8 cellular contexts compared by ENCODE assay signal in the genomic region with DNA sequence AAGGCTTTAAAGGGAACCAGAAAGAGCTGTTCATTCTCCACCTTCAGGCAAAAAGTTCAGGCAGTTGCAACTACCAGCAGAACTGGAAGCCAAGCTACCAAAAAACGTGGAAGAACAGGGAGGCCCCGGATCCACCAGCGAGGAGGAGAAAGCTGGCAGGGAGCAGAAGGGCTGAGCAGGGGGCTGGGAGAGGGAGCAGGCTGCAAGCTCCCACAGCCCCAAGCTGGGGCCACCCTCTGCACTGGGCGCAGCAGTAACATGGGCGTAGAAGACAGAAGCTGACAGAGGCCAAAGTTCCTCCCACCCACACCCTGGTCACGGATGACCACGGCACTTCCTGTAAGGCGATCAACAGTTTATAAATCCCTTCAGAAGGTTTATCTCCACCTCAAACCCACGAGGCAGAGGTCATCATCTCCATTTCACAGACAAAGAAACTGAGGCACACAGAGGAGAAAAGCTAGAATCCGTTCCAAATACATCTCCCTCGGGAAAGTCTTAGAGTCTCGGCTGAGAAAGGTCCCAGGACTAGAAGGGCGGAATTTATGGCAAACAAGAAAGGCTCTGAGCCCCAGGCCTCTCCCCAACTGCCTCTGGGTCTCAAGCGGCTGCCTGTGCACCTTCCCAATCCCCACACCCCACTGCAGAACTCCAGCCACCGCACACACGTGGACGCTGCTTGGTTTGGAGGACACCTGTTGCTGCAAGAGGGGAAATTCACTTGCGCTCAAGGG. TPM values are rescaled to one million over a fixed set of nuclear protein-coding genes. Genes with fewer than 3 reads are reported as not detected.
A peak's percentile ranks its signal among the peaks of the same experiment; 100 is the strongest.
DNase-seq lines count a peak whose midpoint lies in the region; ATAC-seq and TF ChIP-seq lines count a peak whose summit lies in the region.

No MANE protein-coding gene starts in this region.

- peak overlapping the region; percentile 76 for H3K27ac ChIP-seq in VCaP
- H3K27ac ChIP-seq in iPS DF 6.9 (ENCODE audit: low read length) = no peak overlapping the region
- H3K27ac ChIP-seq in spleen = peak overlapping the region in 6 of 8 donors; percentile 16 to 78 (median 50)

- TF ChIP-seq CTCF in VCaP (conservative IDR thresholded peaks at IDR 0.05) (0 out of 2 replicates have a peak, but pooled peaks have one; percentile 9), spleen (IDR thresholded peaks at IDR 0.05 in 8 of 11, conservative IDR thresholded peaks at IDR 0.05 in 3 of 11) (no peak)

- intact Hi-C loops in spleen (cut with DNase I; ENCODE audit: low total_unique reads) = no loop called here

- peaks cover 3% of the 10 kb centered on the region for H3K4me1 ChIP-seq in iPS DF 6.9 (ENCODE audit: control insufficient read depth, insufficient read depth, low read length)
- peaks cover 31 to 85% (median 64%) of the 10 kb centered on the region in 6 donors for H3K4me1 ChIP-seq in spleen

- ATAC-seq in HG03565 (IDR thresholded peaks at IDR 0.05; ENCODE audit: unreplicated experiment) = no peak

- no CpG with 5 or more reads among the region's 18 CpGs for WGBS in iPS DF 6.9 (ENCODE audit: insufficient coverage, insufficient read length)
- 38 to 58% (median 51%) methylated on average over 14 to 18 of the region's 18 CpGs for WGBS in spleen, 5 donors

- H3K36me3 ChIP-seq in iPS DF 6.9 (ENCODE audit: control insufficient read depth, insufficient read depth, low read length) (no peaks in the 10 kb centered on the region), spleen (no peaks in the 10 kb centered on the region)

- DNase-seq in SIG-M5 treated with dmso at 0.1 percent for 504 hours (lab: John Stamatoyannopoulos, UW; ENCODE audit: unreplicated experiment) (peak; percentile 8), SIG-M5 (lab: John Stamatoyannopoulos, UW) (no peak), iPS DF 6.9 (ENCODE audit: low read depth, low spot score) (no peak), spleen (no peak), NAMALWA (ENCODE audit: low spot score) (no peak), cortex of kidney (lab: John Stamatoyannopoulos, UW) (no peak)

- no peaks in the 10 kb centered on the region for H3K9me3 ChIP-seq in iPS DF 6.9 (ENCODE audit: control insufficient read depth, insufficient read depth, low read length)
- H3K9me3 ChIP-seq in spleen = no peaks in the 10 kb centered on the region

- H3K4me3 ChIP-seq in iPS DF 6.9 (ENCODE audit: low read length) (peak overlapping the region; percentile 34; the same call in 1 of the 2 replicates), spleen (peak overlapping the region in 7 of 8 donors; percentile 22 to 99 (median 73))

- no peak for TF ChIP-seq POLR2A in spleen (IDR thresholded peaks at IDR 0.05)

- peaks cover 10% of the 10 kb centered on the region for H3K27me3 ChIP-seq in iPS DF 6.9 (ENCODE audit: control insufficient read depth, insufficient read depth, low read length)
- peaks cover 0 to 42% (median 0%) of the 10 kb centered on the region in 7 donors for H3K27me3 ChIP-seq in spleen (replicated peaks in 1 of 7)

RNA-seq across cellular contexts. Expression of a gene that starts 1.8 kb away (rescaled TPM):
- total RNA-seq in spleen = 10 to 100 TPM in 4 of 7 donors, 1 to 10 TPM in 3; 6.0 to 12.4 (median 11.3) TPM
- polyA plus RNA-seq in spleen = 1 to 10 TPM; 1.6 to 6.5 (median 1.9) TPM

RNA-seq across cellular contexts. Expression of a gene that starts 42.7 kb away (rescaled TPM):
- total RNA-seq in spleen = 1 to 10 TPM; 1.8 to 4.2 (median 2.8) TPM
- polyA plus RNA-seq in spleen = under 1 TPM; 0.43 to 0.67 (median 0.64) TPM
